ENCODE assay signal across 24 cellular contexts in genomic region chrX:151174581-151175282, GRCh38. TPM values are rescaled to one million over a fixed set of nuclear protein-coding genes. Genes with fewer than 3 reads are reported as not detected.
DNase-seq lines count a peak whose midpoint lies in the region; ATAC-seq and TF ChIP-seq lines count a peak whose summit lies in the region.
"Had no signal": no experiment of that assay in that cellular context is flagged by ENCODE, and none has a peak within 500 bp of the region (broad histone marks: within the 10 kb centered on the region; RNA-seq: fewer than 3 reads in every experiment).

No MANE protein-coding gene starts in this region.

- H3K36me3 Mint-ChIP-seq in WTC11 = no peaks in the 10 kb centered on the region
- H3K36me3 Mint-ChIP-seq: activated naive CD8-positive, alpha-beta T cell treated with anti-CD3 and anti-CD28 coated beads for 36 hours; CD8-positive, alpha-beta memory T cell had no signal

- H3K4ac ChIP-seq in neuronal stem cell (ENCODE audit: low read length) = no peak overlapping the region

- no peak overlapping the region for H3K18ac ChIP-seq in neuronal stem cell (ENCODE audit: low read length)

- no peak overlapping the region for H2BK12ac ChIP-seq in neuronal stem cell (ENCODE audit: low read length)

- no peak overlapping the region for H4K91ac ChIP-seq in neuronal stem cell (ENCODE audit: low read depth, low read length, poor library complexity)

- H3K27ac ChIP-seq in iPS-18a (ENCODE audit: low read length) (no peak overlapping the region), neuronal stem cell (replicated peaks; ENCODE audit: low read length) (no peak overlapping the region)
- H3K27ac ChIP-seq: brain microvascular endothelial cell, pancreas, transverse colon had no signal

- no peak overlapping the region for H2BK120ac ChIP-seq in neuronal stem cell (ENCODE audit: low read depth, low read length)

- H3K4me2 ChIP-seq in neuronal stem cell (ENCODE audit: insufficient read depth, low read length, poor library complexity, severe bottlenecking) = peak overlapping the region; percentile 45

- H3K27me3 ChIP-seq in iPS-18a (ENCODE audit: control insufficient read depth, insufficient read depth, low read length) (peaks cover 57% of the 10 kb centered on the region), neuronal stem cell (ENCODE audit: control insufficient read depth in 3 of 3, insufficient read depth in 3 of 3, low read depth in 1 of 3, low read length in 3 of 3) (peaks cover 0 to 86% (median 1%) of the 10 kb centered on the region in 3 experiments)

- no peak overlapping the region for H4K8ac ChIP-seq in neuronal stem cell (ENCODE audit: low read depth, low read length)

- no CpG with 5 or more reads among the region's 37 CpGs for WGBS in neuronal stem cell (ENCODE audit: extremely low coverage in 2 of 2, insufficient read length in 2 of 2, insufficient replicate concordance in 1 of 2), 2 donors

- H2BK15ac ChIP-seq in neuronal stem cell (ENCODE audit: low read length) = no peak overlapping the region

- in situ Hi-C loops in KBM-7 (cut with MboI; ENCODE audit: low pct_unique_long_range_greater_than_20kb, low sequenced_read_pairs) = loop anchor here (25.0 kb wide), 1 partner anchor 513 kb away; the partner anchor contains the start of gene PRRG3

- TF ChIP-seq CTCF in WTC11 (IDR thresholded peaks at IDR 0.05) = no peak

- DNase-seq in HEK293T (ENCODE audit: extremely low spot score) = peak; percentile 32
- DNase-seq in WTC11 (ENCODE audit: low spot score) = peak; percentile 76
- DNase-seq in neuronal stem cell (ENCODE audit: low spot score) = no peak
- DNase-seq in KBM-7 = no peak
- DNase-seq: activated naive CD8-positive, alpha-beta T cell treated with anti-CD3 and anti-CD28 coated beads for 36 hours; brain microvascular endothelial cell; CD8-positive, alpha-beta memory T cell; cortex of kidney; DMS79 treated with DMSO at 0.1 percent for 48 hours; hypothalamus; left ventricle myocardium superior; NCI-H1417 treated with DMSO at 0.1 percent for 48 hours; NK-92 treated with Interleukin-12 subunit alpha and Interleukin-12 subunit beta, amount 100 ng/mL, for 24 hours; stimulated activated CD4-positive, alpha-beta T cell treated with anti-CD3 and anti-CD28 coated beads, Interleukin-2, amount 100 ng/mL, for 24 hours; stimulated activated naive CD8-positive, alpha-beta T cell treated with anti-CD3 and anti-CD28 coated beads, Interleukin-15, amount 100 ng/mL, for 72 hours; T-helper 9 cell; transverse colon had no signal

- H3K9ac ChIP-seq in iPS-18a (ENCODE audit: low read length) = no peak overlapping the region
- peak overlapping the region; percentile 21 for H3K9ac ChIP-seq in neuronal stem cell (ENCODE audit: low read depth, low read length, poor library complexity)

- no peaks in the 10 kb centered on the region for H3K9me3 Mint-ChIP-seq in WTC11
- H3K9me3 Mint-ChIP-seq: stimulated activated naive CD8-positive, alpha-beta T cell treated with anti-CD3 and anti-CD28 coated beads, Interleukin-15, amount 100 ng/mL, for 72 hours had no signal

- peaks cover 4% of the 10 kb centered on the region for H3K4me1 ChIP-seq in iPS-18a (ENCODE audit: control insufficient read depth, low read depth, low read length)
- peaks cover 0 to 3% of the 10 kb centered on the region in 2 donors for H3K4me1 ChIP-seq in neuronal stem cell (ENCODE audit: control insufficient read depth in 2 of 2, insufficient read depth in 1 of 2, low read depth in 1 of 2, low read length in 2 of 2)
- H3K4me1 ChIP-seq: pancreas had no signal

- no peak overlapping the region for H3K23ac ChIP-seq in neuronal stem cell (ENCODE audit: low read depth, low read length, poor library complexity)

- POLR2A ChIA-PET in HEK293T (lab: Yijun Ruan, JAX) = no interaction called here
- POLR2A ChIA-PET in WTC11 (lab: Charles Lee) = no interaction called here

- peaks cover 5% of the 10 kb centered on the region for H3K9me3 ChIP-seq in iPS-18a (ENCODE audit: control insufficient read depth, low read depth, low read length)
- peaks cover 0 to 3% of the 10 kb centered on the region in 2 donors for H3K9me3 ChIP-seq in neuronal stem cell (replicated peaks in 1 of 2; ENCODE audit: control insufficient read depth in 2 of 2, insufficient read depth in 1 of 2, low read depth in 1 of 2, low read length in 2 of 2)
- H3K9me3 ChIP-seq: pancreas, transverse colon had no signal

- H3K79me1 ChIP-seq in neuronal stem cell (ENCODE audit: low read depth, low read length) = no peaks in the 10 kb centered on the region

- no peak overlapping the region for H2AK5ac ChIP-seq in neuronal stem cell (ENCODE audit: low read depth, low read length)

- H3K36me3 ChIP-seq in iPS-18a (ENCODE audit: control insufficient read depth, low read depth, low read length) (no peaks in the 10 kb centered on the region), neuronal stem cell (replicated peaks in 1 of 2; ENCODE audit: control insufficient read depth in 2 of 2, insufficient read depth in 2 of 2, low read length in 2 of 2) (no peaks in the 10 kb centered on the region)
- H3K36me3 ChIP-seq: brain microvascular endothelial cell, pancreas, transverse colon had no signal

- H3K4me3 ChIP-seq in iPS-18a (ENCODE audit: low read length) (peak overlapping the region; percentile 48), neuronal stem cell (ENCODE audit: low read length in 2 of 2) (peak overlapping the region in 1 of 2 donors; percentile 80)
- H3K4me3 ChIP-seq: pancreas, transverse colon had no signal

- H2AFZ ChIP-seq in neuronal stem cell (ENCODE audit: low read length) = peak overlapping the region; percentile 76

- CTCF ChIA-PET in HEK293T (lab: Yijun Ruan, JAX) = interaction anchor here (0.6 to 1.5 kb wide), 3 partner anchors 183 to 501 kb away, joined by 3 to 8 read pairs (median 6); no protein-coding TSS in a partner anchor
- CTCF ChIA-PET in WTC11 (lab: Charles Lee) = interaction anchor here (1.2 to 4.5 kb wide), 5 partner anchors 97 to 402 kb away, joined by 3 to 56 read pairs (median 7); no protein-coding TSS in a partner anchor

- ATAC-seq in WTC11 = peak; percentile 56
- ATAC-seq in HG03354 (IDR thresholded peaks at IDR 0.05; ENCODE audit: poor library complexity, severe bottlenecking, unreplicated experiment) = no peak
- ATAC-seq in HG02870 (IDR thresholded peaks at IDR 0.05; ENCODE audit: unreplicated experiment) = no peak
- ATAC-seq: activated CD4-positive, CD25-positive, alpha-beta regulatory T cell treated with anti-CD3 and anti-CD28 coated beads, Interleukin-2, amount 50 U/mL, for 24 hours; left ventricle myocardium superior; pancreas; stimulated activated naive CD8-positive, alpha-beta T cell treated with anti-CD3 and anti-CD28 coated beads, Interleukin-15, amount 100 ng/mL, for 72 hours had no signal

- no peak overlapping the region for H3K14ac ChIP-seq in neuronal stem cell (ENCODE audit: low read length)

- H3K27me3 Mint-ChIP-seq in WTC11 (ENCODE audit: low read depth) = peaks cover 80% of the 10 kb centered on the region

- H3K4me1 Mint-ChIP-seq in WTC11 = peaks cover 11% of the 10 kb centered on the region

- peak overlapping the region; percentile 72 for H3K4me3 Mint-ChIP-seq in WTC11
- H3K4me3 Mint-ChIP-seq: activated naive CD8-positive, alpha-beta T cell treated with anti-CD3 and anti-CD28 coated beads for 36 hours; CD8-positive, alpha-beta memory T cell; stimulated activated naive CD8-positive, alpha-beta T cell treated with anti-CD3 and anti-CD28 coated beads, Interleukin-15, amount 100 ng/mL, for 72 hours had no signal

- H3K27ac Mint-ChIP-seq in WTC11 = no peak overlapping the region
- H3K27ac Mint-ChIP-seq: activated naive CD8-positive, alpha-beta T cell treated with anti-CD3 and anti-CD28 coated beads for 36 hours; CD8-positive, alpha-beta memory T cell; stimulated activated naive CD8-positive, alpha-beta T cell treated with anti-CD3 and anti-CD28 coated beads, Interleukin-15, amount 100 ng/mL, for 72 hours had no signal

- no peak overlapping the region for H2BK5ac ChIP-seq in neuronal stem cell (ENCODE audit: low read length)

TF ChIP-seq in HEK293T, 16 proteins besides CTCF, POLR2A, EP300 and RAD21:
- no peak for TF ChIP-seq ARNT (IDR thresholded peaks at IDR 0.05)
- TF ChIP-seq LEF1 (IDR thresholded peaks at IDR 0.05; ENCODE audit: borderline replicate concordance) = no peak
- no peak for TF ChIP-seq NFRKB (IDR thresholded peaks at IDR 0.05)
- TF ChIP-seq BHLHE40 (IDR thresholded peaks at IDR 0.05; ENCODE audit: borderline replicate concordance) = no peak
- no peak for TF ChIP-seq L3MBTL2 (conservative IDR thresholded peaks at IDR 0.05)
- peak; percentile 47; the same call in 1 of the 2 replicates for TF ChIP-seq PKNOX1 (IDR thresholded peaks at IDR 0.05)
- no peak for TF ChIP-seq SP1 (IDR thresholded peaks at IDR 0.05)
TF ChIP-seq in HEK293T: peak in this region for 1.

TF ChIP-seq in WTC11, 78 proteins besides CTCF, POLR2A, EP300 and RAD21:
- no peak for TF ChIP-seq PRRX2 (CRISPR knock-in tag; IDR thresholded peaks at IDR 0.05)
- TF ChIP-seq ZNF121 (CRISPR knock-in tag; IDR thresholded peaks at IDR 0.05) = 0 out of 2 replicates have a peak, but pooled peaks have one; percentile 16

RNA-seq across cellular contexts. Expression of gene GPR50, which starts 1.7 kb away (rescaled TPM):
- 5.9 to 12.0 TPM (median 5.9 TPM) in 3 replicates for total RNA-seq in WTC11 (2021)
- polyA plus RNA-seq in neuronal stem cell (2013, experiment 1 of 2) = 23.8 TPM
- 23.4 TPM for polyA plus RNA-seq in neuronal stem cell (2013, experiment 2 of 2)
- total RNA-seq: activated naive CD8-positive, alpha-beta T cell treated with anti-CD3 and anti-CD28 coated beads for 36 hours; CD8-positive, alpha-beta memory T cell; fibroblast of villous mesenchyme; left ventricle myocardium superior; pancreas; RPMI7951; transverse colon had no signal
- polyA plus RNA-seq: CD8-positive, alpha-beta memory T cell; pancreas had no signal

Comparison
In these comparisons a context has a peak if more than half of its experiments do, and no peak if none do; other contexts are left out.
1. DNase-seq: peak in HEK293T (single experiment) and WTC11 (single experiment); none in neuronal stem cell (single experiment) and KBM-7 (single experiment).